21 cellular contexts compared by ENCODE assay signal in genomic region chr18:45175505-45175904, GRCh38.
"Had no signal": no experiment of that assay in that cellular context is flagged by ENCODE, and none has a peak within 500 bp of the region (broad histone marks: within the 10 kb centered on the region; RNA-seq: fewer than 3 reads in every experiment).

No MANE protein-coding gene starts in this region.

- DNase-seq: activated B cell treated with CpG ODN at 0.5 μM for 24 hours; activated CD4-positive, alpha-beta memory T cell treated with anti-CD3 and anti-CD28 coated beads for 36 hours; activated CD4-positive, alpha-beta T cell treated with anti-CD3 and anti-CD28 coated beads for 1 hour; activated CD4-positive, alpha-beta T cell treated with anti-CD3 and anti-CD28 coated beads, Interleukin-2, amount 10 ng/mL, durations not matched to agents 7 days and 5 days; activated CD8-positive, alpha-beta memory T cell treated with anti-CD3 and anti-CD28 coated beads for 24 hours; activated effector memory CD4-positive, alpha-beta T cell treated with anti-CD3 and anti-CD28 coated beads, Interleukin-2, amount 50 U/mL, for 16 hours; activated naive CD4-positive, alpha-beta T cell treated with Interleukin-2 at 50 U/mL for 16 hours; activated naive CD8-positive, alpha-beta T cell treated with anti-CD3 and anti-CD28 coated beads, Interleukin-2, amount 50 U/mL, for 24 hours; activated T-cell treated with anti-CD3 and anti-CD28 coated beads, Interleukin-2, amount 50 U/mL, for 4 hours; amygdala; KG1; NCI-H1048; NCI-H1694; NCI-H446; NCI-H524; NCI-H748 treated with DMSO at 0.1 percent for 48 hours; SIG-M5; T-helper 17 cell; T-helper 9 cell had no signal

- H3K4me3 ChIP-seq: cardiac muscle cell had no signal

- ATAC-seq: activated naive CD4-positive, alpha-beta T cell treated with anti-CD3 and anti-CD28 coated beads, Interleukin-2, amount 50 U/mL, for 72 hours; activated naive CD8-positive, alpha-beta T cell treated with anti-CD3 and anti-CD28 coated beads, Interleukin-2, amount 50 U/mL, for 24 hours; activated T-cell treated with anti-CD3 and anti-CD28 coated beads, Interleukin-2, amount 50 U/mL, for 4 hours; T-helper 17 cell had no signal
